Comparison of ENCODE assay signal across 8 cellular contexts in the genomic region with DNA sequence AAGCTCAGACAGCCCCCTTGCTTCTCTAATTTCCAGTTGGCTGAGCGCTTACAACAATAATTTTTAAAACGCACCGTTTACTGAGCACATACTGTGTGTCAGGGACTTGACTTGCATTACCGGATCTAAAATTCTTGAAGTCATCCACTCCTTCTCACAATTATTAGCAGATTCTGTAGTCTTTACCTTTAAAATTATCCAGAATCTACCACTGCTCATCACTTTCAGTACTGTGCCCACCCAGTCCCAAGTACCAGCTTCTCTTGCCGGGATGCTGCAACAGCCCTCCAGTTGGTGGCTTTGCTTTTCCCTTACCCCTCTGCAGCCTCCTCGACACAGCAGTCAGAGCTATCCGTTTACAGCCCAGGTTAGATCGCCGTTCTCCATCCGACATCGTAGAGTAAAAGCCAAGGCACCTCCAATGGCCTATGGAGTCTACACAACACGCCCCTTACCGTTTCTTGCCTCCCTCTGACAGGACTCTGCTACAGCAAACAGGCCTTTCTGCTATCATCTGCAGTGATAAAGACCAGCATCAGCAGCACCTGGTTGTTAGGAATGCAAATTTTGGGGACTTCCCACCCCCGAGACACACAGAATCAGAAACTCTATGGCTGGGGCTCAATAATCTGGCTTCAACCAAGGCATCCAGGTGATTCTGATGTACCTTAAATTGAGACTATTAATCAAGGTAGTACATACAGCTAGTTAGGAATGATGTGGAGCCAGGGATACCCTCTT.
DNase-seq lines count a peak whose midpoint lies in the region; ATAC-seq and TF ChIP-seq lines count a peak whose summit lies in the region.

No MANE protein-coding gene starts in this region.

- H3K9ac ChIP-seq in Loucy (ENCODE audit: low read depth, low read length, poor library complexity, severe bottlenecking): no peak overlapping the region

- no peaks in the 10 kb centered on the region for H3K9me2 ChIP-seq in Loucy (replicated peaks; ENCODE audit: low read depth, low read length)

- no peaks in the 10 kb centered on the region for H4K20me1 ChIP-seq in Loucy (ENCODE audit: insufficient read depth, low read length, poor library complexity, severe bottlenecking)

- peak; percentile 8 for ATAC-seq in GM19372 (IDR thresholded peaks at IDR 0.05; ENCODE audit: low read depth, unreplicated experiment)
- ATAC-seq in HG02852 (IDR thresholded peaks at IDR 0.05; ENCODE audit: unreplicated experiment): no peak

- H3K36me3 ChIP-seq in Loucy (ENCODE audit: insufficient read depth, low read length) (no peaks in the 10 kb centered on the region), muscle layer of duodenum (ENCODE audit: control insufficient read depth in 1 of 2, insufficient read depth in 2 of 2, low read length in 2 of 2) (no peaks in the 10 kb centered on the region)

- H3K9me3 ChIP-seq in Loucy (ENCODE audit: insufficient read depth, low read depth, low read length) (no peaks in the 10 kb centered on the region), muscle layer of duodenum (ENCODE audit: control insufficient read depth in 1 of 2, low read length in 2 of 2) (no peaks in the 10 kb centered on the region)

- peak overlapping the region; percentile 87 for H3K27ac ChIP-seq in muscle layer of duodenum (ENCODE audit: low read length)

- DNase-seq in cerebellar cortex (ENCODE audit: low spot score) (peak; percentile 42), NCI-H748 treated with DMSO at 0.1 percent for 48 hours (lab: John Stamatoyannopoulos, UW) (no peak), COLO668 (lab: John Stamatoyannopoulos, UW; ENCODE audit: unreplicated experiment) (no peak)
- no peak for DNase-seq in stimulated activated CD4-positive, alpha-beta T cell treated with anti-CD3 and anti-CD28 coated beads, Interleukin-4, amount 100 ng/mL, for 4 hours

- peak overlapping the region; percentile 76 for H3K4me3 ChIP-seq in Loucy (ENCODE audit: low read length, poor library complexity, severe bottlenecking)
- peak overlapping the region; percentile 66 to 73 for H3K4me3 ChIP-seq in muscle layer of duodenum (ENCODE audit: low read depth in 1 of 2, low read length in 2 of 2)

- no peaks in the 10 kb centered on the region for H3F3A ChIP-seq in Loucy (ENCODE audit: low read depth)

- H3K4me1 ChIP-seq in Loucy (ENCODE audit: insufficient read depth, low read length, poor library complexity, severe bottlenecking) (peaks cover 7% of the 10 kb centered on the region), muscle layer of duodenum (ENCODE audit: control insufficient read depth in 1 of 2, insufficient read depth in 2 of 2, low read length in 2 of 2) (peaks cover 7 to 8% of the 10 kb centered on the region in 2 donors)

- peak overlapping the region; percentile 84 for H3K4me2 ChIP-seq in Loucy (ENCODE audit: low read depth, low read length, poor library complexity, severe bottlenecking)

- no peaks in the 10 kb centered on the region for H3K79me2 ChIP-seq in Loucy (ENCODE audit: insufficient read depth, low read length)

- TF ChIP-seq CTCF in Loucy (conservative IDR thresholded peaks at IDR 0.05; ENCODE audit: low read length): no peak

- peak overlapping the region; percentile 95; the same call in 1 of the 2 replicates for H2AFZ ChIP-seq in Loucy (ENCODE audit: low read length)

- H3K27me3 ChIP-seq in Loucy (ENCODE audit: insufficient read depth, low read length, poor library complexity, severe bottlenecking): peaks cover 14% of the 10 kb centered on the region
- no peaks in the 10 kb centered on the region for H3K27me3 ChIP-seq in muscle layer of duodenum (ENCODE audit: low read depth, low read length)
